In genomic region chr11:85029964-85030363, GRCh38 we compare ENCODE assay signal across 1 cellular context.
TF ChIP-seq lines count a peak whose summit lies in the region.

No MANE protein-coding gene starts in this region.

TF ChIP-seq in IMR-90, 13 proteins besides CTCF, POLR2A, EP300 and RAD21 (continued from another document):
- TF ChIP-seq CHD1 (IDR thresholded peaks at IDR 0.05; ENCODE audit: low read depth, low read length) (no peak), MAFK (IDR thresholded peaks at IDR 0.05; ENCODE audit: low read depth, low read length) (no peak), BHLHE40 (IDR thresholded peaks at IDR 0.05; ENCODE audit: low read depth, low read length) (no peak), MXI1 (IDR thresholded peaks at IDR 0.05; ENCODE audit: borderline replicate concordance, low read depth, low read length) (no peak), NFE2L2 (IDR thresholded peaks at IDR 0.05; ENCODE audit: low read depth, low read length) (no peak), RCOR1 (IDR thresholded peaks at IDR 0.05; ENCODE audit: insufficient replicate concordance, low read length) (no peak)
